8 cellular contexts compared by ENCODE assay signal in the genomic region with DNA sequence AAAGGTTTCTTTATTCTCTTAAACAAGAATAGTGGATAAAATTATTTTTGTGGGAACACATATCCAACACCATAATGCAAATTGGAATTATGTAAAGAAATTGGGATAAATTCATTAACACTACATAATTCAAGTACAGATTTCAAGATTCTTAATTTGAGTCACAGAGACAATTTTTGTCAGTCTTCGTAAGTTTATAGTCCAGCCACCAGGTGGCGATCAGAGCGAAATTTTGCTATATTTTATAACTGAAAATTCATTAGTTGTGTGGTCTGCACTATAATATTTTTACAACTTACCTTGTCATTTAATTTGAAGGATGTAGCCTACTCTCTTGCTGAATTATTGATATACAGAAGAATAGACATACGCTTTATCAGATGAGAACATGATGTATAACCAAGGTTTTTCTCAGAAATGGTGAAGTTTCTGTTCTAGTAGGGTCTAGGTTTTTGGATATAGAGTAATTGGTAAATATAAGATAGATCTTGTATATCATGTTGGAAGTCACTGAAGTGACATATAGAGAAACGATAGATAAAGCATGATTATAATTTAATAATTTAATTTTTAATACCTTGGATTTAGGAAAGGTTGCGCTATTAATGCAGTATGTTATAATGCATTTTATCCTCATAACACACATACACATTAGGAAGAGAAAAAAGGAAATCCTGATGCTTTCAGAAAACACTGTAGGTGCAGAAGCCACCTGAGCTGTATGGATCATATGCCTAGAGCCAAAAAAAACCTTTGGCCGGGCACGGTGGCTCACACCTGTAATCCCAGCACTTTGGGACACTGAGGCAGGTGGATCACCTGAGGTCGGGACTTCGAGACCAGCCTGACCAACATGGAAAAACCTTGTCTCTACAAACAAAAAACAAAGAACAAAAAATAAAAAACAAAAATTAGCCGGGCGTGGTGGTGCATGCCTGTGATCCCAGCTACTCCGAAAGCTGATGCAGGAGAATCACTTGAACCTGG. TPM values are rescaled to one million over a fixed set of nuclear protein-coding genes. Genes with fewer than 3 reads are reported as not detected.
DNase-seq lines count a peak whose midpoint lies in the region; ATAC-seq and TF ChIP-seq lines count a peak whose summit lies in the region.

No MANE protein-coding gene starts in this region.

- H3K4me3 ChIP-seq in GM23248 (no peak overlapping the region), right atrium auricular region (no peak overlapping the region), lower leg skin (ENCODE audit: low read depth, poor library complexity, severe bottlenecking) (no peak overlapping the region)

- H3K9ac ChIP-seq in GM23248: no peak overlapping the region

- no peak overlapping the region for H2AFZ ChIP-seq in GM23248

- peaks cover 7% of the 10 kb centered on the region; the same call in 1 of the 2 replicates for H3K36me3 ChIP-seq in GM23248 (ENCODE audit: low read depth)
- no peaks in the 10 kb centered on the region for H3K36me3 ChIP-seq in right atrium auricular region

- H3F3A ChIP-seq in GM23248 (ENCODE audit: insufficient read depth): peaks cover 11% of the 10 kb centered on the region

- intact Hi-C loops in activated naive CD4-positive, alpha-beta T cell treated with anti-CD3 and anti-CD28 coated beads for 36 hours (cut with micrococcal nuclease): loop anchor here (1.0 kb wide), 5 partner anchors 30 to 422 kb away; no protein-coding TSS in a partner anchor
- intact Hi-C loops in lower leg skin (cut with DNase I; ENCODE audit: low total_unique reads): loop anchor here (5.0 kb wide), 1 partner anchor 108 kb away; no protein-coding TSS in a partner anchor

- no peaks in the 10 kb centered on the region for H3K4me1 Mint-ChIP-seq in activated naive CD4-positive, alpha-beta T cell treated with anti-CD3 and anti-CD28 coated beads for 36 hours (ENCODE audit: low read depth)

- CTCF ChIA-PET in activated naive CD4-positive, alpha-beta T cell treated with anti-CD3 and anti-CD28 coated beads for 36 hours (lab: Charles Lee): interaction anchor here (0.6 to 1.0 kb wide), 3 partner anchors 358 to 439 kb away, joined by 3 to 5 read pairs (median 4); no protein-coding TSS in a partner anchor

- no peaks in the 10 kb centered on the region for H4K20me1 ChIP-seq in GM23248 (ENCODE audit: insufficient read depth)

- H3K27ac ChIP-seq in GM23248 (no peak overlapping the region), right atrium auricular region (no peak overlapping the region)

- 65% methylated on average over 13 of the region's 13 CpGs for WGBS in GM23248 (ENCODE audit: low coverage in 1 of 2, low lambda C conversion rate in 2 of 2, missing lambda C conversion rate in 2 of 2), 2 experiments
- WGBS in lower leg skin, 2 donors: 70 to 74% methylated on average over 13 of the region's 13 CpGs

- H3K27me3 Mint-ChIP-seq in activated naive CD4-positive, alpha-beta T cell treated with anti-CD3 and anti-CD28 coated beads for 36 hours (ENCODE audit: low read depth): peaks cover 4% of the 10 kb centered on the region

- no peaks in the 10 kb centered on the region for H3K9me3 Mint-ChIP-seq in activated naive CD4-positive, alpha-beta T cell treated with anti-CD3 and anti-CD28 coated beads for 36 hours

- no peak for ATAC-seq in HG03025 (IDR thresholded peaks at IDR 0.05; ENCODE audit: low FRiP score, unreplicated experiment)

- no peaks in the 10 kb centered on the region for H3K36me3 Mint-ChIP-seq in activated naive CD4-positive, alpha-beta T cell treated with anti-CD3 and anti-CD28 coated beads for 36 hours (ENCODE audit: low read depth)

- H3K9me3 ChIP-seq in GM23248 (ENCODE audit: low read depth) (no peaks in the 10 kb centered on the region), right atrium auricular region (no peaks in the 10 kb centered on the region)

- H3K4me2 ChIP-seq in GM23248 (ENCODE audit: unreplicated experiment): no peak overlapping the region

- DNase-seq in DMS53 (lab: John Stamatoyannopoulos, UW): peak; percentile 48
- peak; percentile 61 for DNase-seq in GM23248
- DNase-seq in NCI-H82 treated with DMSO at 0.1 percent for 48 hours (lab: John Stamatoyannopoulos, UW; ENCODE audit: unreplicated experiment): peak; percentile 4
- peak; percentile 60 for DNase-seq in activated naive CD4-positive, alpha-beta T cell treated with anti-CD3 and anti-CD28 coated beads for 36 hours
- no peak for DNase-seq in right atrium auricular region (ENCODE audit: low spot score)
- peak; percentile 19 for DNase-seq in stimulated activated CD4-positive, alpha-beta T cell treated with anti-CD3 and anti-CD28 coated beads, Interleukin-2, amount 100 ng/mL, for 4 hours (ENCODE audit: low read depth)
- no peak for DNase-seq in lower leg skin (ENCODE audit: low spot score in 2 of 2)

- in situ Hi-C loops in GM23248 (cut with MboI): loop anchor here (10.0 kb wide), 2 partner anchors 106 to 356 kb away; no protein-coding TSS in a partner anchor

- H3K27me3 ChIP-seq in GM23248 (replicated peaks; ENCODE audit: insufficient read depth) (no peaks in the 10 kb centered on the region), right atrium auricular region (no peaks in the 10 kb centered on the region)

- H3K4me3 Mint-ChIP-seq in activated naive CD4-positive, alpha-beta T cell treated with anti-CD3 and anti-CD28 coated beads for 36 hours: no peak overlapping the region

- peak; percentile 34 to 83 for TF ChIP-seq CTCF in right atrium auricular region (IDR thresholded peaks at IDR 0.05)
- no peak for TF ChIP-seq CTCF in lower leg skin (IDR thresholded peaks at IDR 0.05)

- no peak overlapping the region for H3K27ac Mint-ChIP-seq in activated naive CD4-positive, alpha-beta T cell treated with anti-CD3 and anti-CD28 coated beads for 36 hours

- peaks cover 21% of the 10 kb centered on the region for H3K4me1 ChIP-seq in GM23248 (ENCODE audit: insufficient read depth)
- H3K4me1 ChIP-seq in right atrium auricular region: peaks cover 0 to 21% of the 10 kb centered on the region in 2 donors

- no peaks in the 10 kb centered on the region for H3K79me2 ChIP-seq in GM23248 (ENCODE audit: insufficient read depth)

- no peak for TF ChIP-seq POLR2A in lower leg skin (IDR thresholded peaks at IDR 0.05)

- no peaks in the 10 kb centered on the region for H3K9me2 ChIP-seq in GM23248 (ENCODE audit: insufficient read depth)

RNA-seq across cellular contexts. Expression of a gene that starts 31.7 kb away (rescaled TPM):
- 51.2 and 63.4 TPM in 2 replicates for total RNA-seq in GM23248 (2014; rRNA removed; shearing (Covaris generic))
- polyA plus RNA-seq in GM23248 (2016; fragmentation: Nextera tagmentation; extraction: Ambion mirVana): 38.2 and 40.3 TPM in 2 replicates
- not detected for total RNA-seq in activated naive CD4-positive, alpha-beta T cell treated with anti-CD3 and anti-CD28 coated beads for 36 hours
- total RNA-seq in right atrium auricular region (10 to 100 TPM; 22.9 to 31.5 TPM), lower leg skin (10 to 100 TPM; 12.3 to 47.2 (median 18.4) TPM)

RNA-seq across cellular contexts. Expression of a gene that starts 58.2 kb away (rescaled TPM):
- 306 and 330 TPM in 2 replicates for total RNA-seq in GM23248 (2014; rRNA removed; shearing (Covaris generic))
- polyA plus RNA-seq in GM23248 (2016; fragmentation: Nextera tagmentation; extraction: Ambion mirVana): 288 and 300 TPM in 2 replicates
- total RNA-seq in activated naive CD4-positive, alpha-beta T cell treated with anti-CD3 and anti-CD28 coated beads for 36 hours: under 1 TPM; 0.22 to 0.45 TPM
- total RNA-seq in right atrium auricular region: 10 to 100 TPM; 18.2 to 30.5 TPM
- total RNA-seq in lower leg skin: 10 to 100 TPM in 2 of 4 donors, 1 to 10 TPM in 2; 4.4 to 11.6 (median 10.1) TPM

Comparison
In these comparisons a context has a peak if more than half of its experiments do, and no peak if none do; other contexts are left out.
1. DNase-seq: peak in DMS53 (single experiment), GM23248 (single experiment), NCI-H82 treated with DMSO at 0.1 percent for 48 hours (single experiment), activated naive CD4-positive, alpha-beta T cell treated with anti-CD3 and anti-CD28 coated beads for 36 hours (single experiment) and stimulated activated CD4-positive, alpha-beta T cell treated with anti-CD3 and anti-CD28 coated beads, Interleukin-2, amount 100 ng/mL, for 4 hours (single experiment); none in right atrium auricular region (single experiment) and lower leg skin (0 of 2).
2. CTCF ChIP-seq: peak in right atrium auricular region (2 of 2); none in lower leg skin (0 of 3).
3. RNA of a gene that starts 31.7 kb away (total RNA-seq): 51.2 to 63.4 TPM in GM23248, 22.9 to 31.5 TPM in right atrium auricular region and 12.3 to 47.2 TPM in lower leg skin; not detected in activated naive CD4-positive, alpha-beta T cell treated with anti-CD3 and anti-CD28 coated beads for 36 hours; every median in the first group is over 10 times any median in the second.